8 cellular contexts compared by ENCODE assay signal in the genomic region with DNA sequence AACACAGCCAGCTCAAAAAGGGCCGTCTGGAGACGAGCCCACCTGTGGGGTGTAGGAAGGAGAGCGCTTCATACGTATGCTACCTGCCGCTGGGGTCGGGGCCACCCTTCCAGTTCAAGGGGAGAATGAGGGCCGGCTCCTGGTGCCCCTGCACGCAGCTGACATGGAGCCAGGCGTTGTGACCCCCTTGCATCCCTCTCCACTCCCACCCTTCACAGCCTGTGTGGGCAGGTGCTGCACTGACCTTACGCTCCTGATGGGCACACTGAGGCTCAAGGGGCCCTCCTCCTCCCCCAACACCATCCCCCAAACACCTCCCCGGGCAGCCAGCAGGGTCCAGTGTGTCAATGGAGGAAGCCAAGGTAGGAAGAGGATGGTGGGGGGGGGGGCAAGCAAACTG. TPM values are rescaled to one million over a fixed set of nuclear protein-coding genes. Genes with fewer than 3 reads are reported as not detected.
DNase-seq lines count a peak whose midpoint lies in the region; ATAC-seq and TF ChIP-seq lines count a peak whose summit lies in the region.
"Not testable (repeated sequence)": the region's sequence is repeated elsewhere in the genome, so short reads cannot be mapped to it uniquely, and the experiment has no call there.

No MANE protein-coding gene starts in this region.

- BruUV-seq in Panc1 (replicated peaks; lab: Mats Ljungman, UMichigan) = not testable (repeated sequence)

- CTCF ChIA-PET in Panc1 (lab: Charles Lee) = not testable (repeated sequence)

- H3F3A ChIP-seq in neural progenitor cell (ENCODE audit: low read depth) = not testable (repeated sequence)

- peaks cover 36% of the 10 kb centered on the region for H3K79me2 ChIP-seq in neural progenitor cell (ENCODE audit: low read depth)

- not testable (repeated sequence) for ATAC-seq in Panc1

- POLR2A ChIA-PET in Panc1 (lab: Charles Lee) = interaction anchor here (0.6 kb wide), 1 partner anchor 345 kb away, joined by 4 read pairs; no protein-coding TSS in a partner anchor

- peaks cover 4 to 17% (median 6%) of the 10 kb centered on the region in 3 donors for H3K27me3 Mint-ChIP-seq in CD14-positive monocyte (ENCODE audit: low read depth in 3 of 3)
- H3K27me3 Mint-ChIP-seq in neural progenitor cell (ENCODE audit: insufficient read depth, low read depth) = not testable (repeated sequence)

- H3K4me1 Mint-ChIP-seq in CD14-positive monocyte (peaks cover 30% of the 10 kb centered on the region), neural progenitor cell (peaks cover 24% of the 10 kb centered on the region)

- H3K4me3 Mint-ChIP-seq in CD14-positive monocyte (peak overlapping the region; percentile 43 to 85), neural progenitor cell (peak overlapping the region; percentile 79)

- H3K27me3 ChIP-seq in Panc1 (ENCODE audit: control insufficient read depth, insufficient read depth, low read length); breast epithelium; esophagus squamous epithelium; layer of hippocampus (ENCODE audit: control insufficient read depth, insufficient read depth, low read length); neural progenitor cell; spleen (replicated peaks in 1 of 7); uterus: not testable (repeated sequence)

- not testable (repeated sequence) for H3K36me3 ChIP-seq in Panc1 (ENCODE audit: control insufficient read depth, insufficient read depth, low read length); breast epithelium; esophagus squamous epithelium; neural progenitor cell; spleen; uterus

- WGBS in esophagus squamous epithelium, 2 donors = 100% methylated on average over 1 of the region's 11 CpGs; no CpG with 5 or more reads in 1 of the 2 donors
- 34 to 53% (median 44%) methylated on average over 10 to 11 of the region's 11 CpGs for WGBS in spleen, 5 donors

- not testable (repeated sequence) for DNase-seq in CD14-positive monocyte (ENCODE audit: low spot score); Panc1 (ENCODE audit: low read depth, low spot score); breast epithelium (ENCODE audit: low spot score in 2 of 2); esophagus squamous epithelium (lab: John Stamatoyannopoulos, UW); neural progenitor cell (ENCODE audit: low spot score); spleen
- DNase-seq in uterus = peak in 1 of 2 donors; percentile 46

- H2AFZ ChIP-seq in neural progenitor cell (replicated peaks) = not testable (repeated sequence)

- H3K4me1 ChIP-seq in Panc1 (ENCODE audit: control insufficient read depth, insufficient read depth, low read length) (peaks cover 48% of the 10 kb centered on the region), breast epithelium (peaks cover 28% of the 10 kb centered on the region in 2 donors), esophagus squamous epithelium (peaks cover 50 to 96% (median 81%) of the 10 kb centered on the region in 3 donors), neural progenitor cell (peaks cover 11% of the 10 kb centered on the region), spleen (peaks cover 19 to 88% (median 56%) of the 10 kb centered on the region in 6 donors), uterus (peaks cover 0 to 49% of the 10 kb centered on the region in 2 donors)

- peaks cover 31% of the 10 kb centered on the region for H4K20me1 ChIP-seq in neural progenitor cell (ENCODE audit: low read depth)

- H3K27ac Mint-ChIP-seq in CD14-positive monocyte = not testable (repeated sequence)
- peak overlapping the region; percentile 92 for H3K27ac Mint-ChIP-seq in neural progenitor cell

- not testable (repeated sequence) for H3K9me3 ChIP-seq in Panc1 (ENCODE audit: control insufficient read depth, insufficient read depth, low read depth, low read length); breast epithelium; esophagus squamous epithelium; neural progenitor cell (ENCODE audit: low read depth); spleen; uterus

- not testable (repeated sequence) for H3K36me3 Mint-ChIP-seq in CD14-positive monocyte, neural progenitor cell

- H3K4me3 ChIP-seq in Panc1 (ENCODE audit: low read depth in 2 of 2, low read length in 2 of 2) = peak overlapping the region; percentile 11 to 29; a peak in 2 of 4 replicates
- peak overlapping the region; percentile 18 to 62 (median 38) for H3K4me3 ChIP-seq in breast epithelium
- peak overlapping the region in 3 of 4 donors; percentile 36 to 58 (median 38) for H3K4me3 ChIP-seq in esophagus squamous epithelium
- H3K4me3 ChIP-seq in neural progenitor cell = not testable (repeated sequence)
- peak overlapping the region in 1 of 8 donors; percentile 37 for H3K4me3 ChIP-seq in spleen
- H3K4me3 ChIP-seq in uterus = peak overlapping the region; percentile 34 to 41

- peak overlapping the region; percentile 70 for H3K4me2 ChIP-seq in neural progenitor cell

- in situ Hi-C loops in Panc1 (cut with HindIII; ENCODE audit: low pct_unique_long_range_greater_than_20kb, low sequenced_read_pairs) = not testable (repeated sequence)

- TF ChIP-seq POLR2A in breast epithelium (IDR thresholded peaks at IDR 0.05); esophagus squamous epithelium (IDR thresholded peaks at IDR 0.05); spleen (IDR thresholded peaks at IDR 0.05); uterus (IDR thresholded peaks at IDR 0.05): not testable (repeated sequence)

- H3K27ac ChIP-seq in Panc1 (ENCODE audit: low read length) (peak overlapping the region; percentile 91), breast epithelium (peak overlapping the region; percentile 94 to 99), esophagus squamous epithelium (peak overlapping the region; percentile 80 to 94 (median 94)), layer of hippocampus (ENCODE audit: low read depth, low read length) (peak overlapping the region; percentile 92), spleen (peak overlapping the region in 7 of 8 donors; percentile 75 to 86 (median 77)), uterus (peak overlapping the region; percentile 98)
- not testable (repeated sequence) for H3K27ac ChIP-seq in neural progenitor cell

- H3K9me3 Mint-ChIP-seq in CD14-positive monocyte, neural progenitor cell: not testable (repeated sequence)

- not testable (repeated sequence) for H3K9ac ChIP-seq in neural progenitor cell

- TF ChIP-seq CTCF in CD14-positive monocyte (IDR thresholded peaks at IDR 0.05); Panc1 (IDR thresholded peaks at IDR 0.05); breast epithelium (IDR thresholded peaks at IDR 0.05); esophagus squamous epithelium (IDR thresholded peaks at IDR 0.05); neural progenitor cell (IDR thresholded peaks at IDR 0.05); spleen (IDR thresholded peaks at IDR 0.05 in 8 of 11, conservative IDR thresholded peaks at IDR 0.05 in 3 of 11); uterus (IDR thresholded peaks at IDR 0.05): not testable (repeated sequence)

- intact Hi-C loops in CD14-positive monocyte (cut with micrococcal nuclease); Panc1 (cut with micrococcal nuclease; ENCODE audit: unreplicated experiment); breast epithelium (cut with DNase I; ENCODE audit: low total_unique reads); esophagus squamous epithelium (cut with DNase I); spleen (cut with DNase I; ENCODE audit: low total_unique reads); uterus (cut with DNase I; ENCODE audit: low total_unique reads): not testable (repeated sequence)

RNA-seq across cellular contexts. Expression of a gene that starts 10.1 kb away (rescaled TPM):
- polyA plus RNA-seq in CD14-positive monocyte = 1 to 10 TPM in 1 of 2 donors, under 1 TPM in 1; 0.22 to 1.6 TPM
- total RNA-seq in Panc1 (2021; ENCODE audit: unreplicated experiment) = 279 TPM
- polyA plus RNA-seq in Panc1 (2012; ENCODE audit: insufficient read length) = 412 TPM
- total RNA-seq in breast epithelium = 100 to 1,000 TPM in 2 of 3 donors, 10 to 100 TPM in 1; 74.2 to 110 (median 107) TPM
- total RNA-seq in esophagus squamous epithelium = 100 to 1,000 TPM in 1 of 4 donors, 10 to 100 TPM in 3; 34.1 to 123 (median 64.1) TPM
- 16.9 and 73.4 TPM in 2 replicates for total RNA-seq in neural progenitor cell (ENCODE audit: low replicate concordance)
- 100 to 1,000 TPM in 2 of 7 donors, 10 to 100 TPM in 5; 64.0 to 124 (median 95.3) TPM for total RNA-seq in spleen
- polyA plus RNA-seq in spleen = 10 to 100 TPM; 14.0 to 60.9 (median 18.5) TPM
- total RNA-seq in uterus = 100 to 1,000 TPM; 149 to 383 (median 197) TPM

RNA-seq across cellular contexts. Expression of a gene that starts 22.8 kb away (rescaled TPM):
- polyA plus RNA-seq in CD14-positive monocyte (not detected), spleen (1 to 10 TPM in 2 of 3 donors, under 1 TPM in 1; 0.91 to 1.5 (median 1.4) TPM)
- total RNA-seq in Panc1 (2021; ENCODE audit: unreplicated experiment) (92.2 TPM), breast epithelium (1 to 10 TPM in 2 of 3 donors, not detected in 1; 3.5 to 3.9 TPM), esophagus squamous epithelium (1 to 10 TPM in 2 of 4 donors, under 1 TPM in 2; 0.26 to 4.2 (median 0.99) TPM), neural progenitor cell (ENCODE audit: low replicate concordance) (2.1 and 4.4 TPM in 2 replicates), spleen (1 to 10 TPM in 4 of 7 donors, under 1 TPM in 2, not detected in 1; 0.26 to 7.9 (median 1.2) TPM), uterus (under 1 TPM in 1 of 4 donors, not detected in 3; 0.21 TPM)
- polyA plus RNA-seq in Panc1 (2012; ENCODE audit: insufficient read length) = 136 TPM

RNA-seq across cellular contexts. Expression of a gene that starts 30.0 kb away (rescaled TPM):
- polyA plus RNA-seq in CD14-positive monocyte = 1 to 10 TPM; 5.9 to 6.7 TPM
- total RNA-seq in Panc1 (2021; ENCODE audit: unreplicated experiment) = 108 TPM
- polyA plus RNA-seq in Panc1 (2012; ENCODE audit: insufficient read length) = 116 TPM
- 10 to 100 TPM; 28.4 to 35.4 (median 32.5) TPM for total RNA-seq in breast epithelium
- 10 to 100 TPM; 46.9 to 79.6 (median 73.2) TPM for total RNA-seq in esophagus squamous epithelium
- total RNA-seq in neural progenitor cell (ENCODE audit: low replicate concordance) = 24.1 and 63.6 TPM in 2 replicates
- total RNA-seq in spleen = 10 to 100 TPM; 41.5 to 63.9 (median 50.9) TPM
- polyA plus RNA-seq in spleen = 10 to 100 TPM; 22.0 to 37.6 (median 23.3) TPM
- 10 to 100 TPM; 15.3 to 97.1 (median 51.7) TPM for total RNA-seq in uterus

Comparison
In these comparisons a context has a peak if more than half of its experiments do, and no peak if none do; other contexts are left out.
1. RNA of a gene that starts 22.8 kb away (total RNA-seq): 92.2 TPM in Panc1 (single experiment); 3.5 to 3.9 TPM in breast epithelium, 2.1 to 4.4 TPM in neural progenitor cell, 0.26 to 7.9 TPM in spleen, 0.26 to 4.2 TPM in esophagus squamous epithelium and 0.21 TPM in uterus; every median in the first group is over 10 times any median in the second.